Comparison of ENCODE assay signal across 6 cellular contexts in the genomic region with DNA sequence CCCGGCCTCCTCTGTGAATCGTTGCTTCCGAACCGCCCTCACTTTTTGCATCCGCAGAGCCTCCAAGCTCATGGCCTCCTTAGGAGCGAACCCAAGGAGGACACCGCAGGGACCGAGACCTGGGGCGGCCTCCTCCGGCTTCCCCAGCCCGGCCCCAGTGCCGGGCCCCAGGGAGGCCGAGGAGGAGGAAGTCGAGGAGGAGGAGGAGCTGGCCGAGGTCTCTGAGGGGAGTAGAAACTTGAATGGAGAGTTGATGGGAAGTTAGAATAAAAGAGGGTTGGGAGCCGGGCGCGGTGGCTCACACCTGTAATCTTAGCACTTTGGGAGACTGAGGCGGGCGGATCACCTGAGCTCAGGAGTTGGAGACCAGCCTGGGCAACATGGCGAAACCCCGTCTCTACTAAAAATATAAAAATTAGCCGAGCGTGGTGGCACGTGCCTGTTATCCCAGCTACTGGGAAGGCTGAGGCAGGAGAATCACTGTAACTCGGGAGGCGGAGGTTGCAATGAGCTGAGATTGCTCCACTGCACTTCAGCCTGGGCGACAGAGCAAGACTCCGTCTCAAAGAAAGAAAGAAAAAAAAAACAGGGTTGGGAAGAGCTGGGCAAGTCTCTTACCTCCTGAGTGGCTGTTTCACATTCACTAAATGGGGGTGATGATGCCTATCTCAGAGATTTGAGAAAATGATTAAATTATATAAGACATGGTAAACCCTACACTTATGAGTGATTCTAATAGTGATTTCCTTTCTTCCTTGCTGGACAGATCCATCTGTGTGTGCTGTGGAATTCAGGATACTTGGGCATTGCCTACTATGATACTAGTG.
DNase-seq lines count a peak whose midpoint lies in the region; TF ChIP-seq lines count a peak whose summit lies in the region.

No MANE protein-coding gene starts in this region.

- TF ChIP-seq CTCF in GM10266 (IDR thresholded peaks at IDR 0.05; ENCODE audit: control insufficient read depth, insufficient read depth, low read depth, missing control alignments), result no peak

- DNase-seq in GM19238 (ENCODE audit: insufficient read length, low spot score) (peak; percentile 47), SKM-1 treated with dmso at 0.1 percent for 144 hours (lab: John Stamatoyannopoulos, UW; ENCODE audit: unreplicated experiment) (peak; percentile 75), iPS-NIHi11 (ENCODE audit: low spot score) (peak; percentile 44), GM10266 (ENCODE audit: extremely low spot score) (no peak), DMS 273 treated with DMSO at 0.1 percent for 48 hours (lab: John Stamatoyannopoulos, UW) (no peak), middle frontal gyrus (ENCODE audit: extremely low spot score, low spot score) (no peak)

Comparison
In these comparisons a context has a peak if more than half of its experiments do, and no peak if none do; other contexts are left out.
1. DNase-seq: peak in GM19238 (single experiment), SKM-1 treated with dmso at 0.1 percent for 144 hours (single experiment) and iPS-NIHi11 (single experiment); none in GM10266 (single experiment), DMS 273 treated with DMSO at 0.1 percent for 48 hours (single experiment) and middle frontal gyrus (single experiment).